24 cellular contexts compared by ENCODE assay signal in genomic region chr13:35600137-35600536, GRCh38.
DNase-seq lines count a peak whose midpoint lies in the region; ATAC-seq, FAIRE-seq and TF ChIP-seq lines count a peak whose summit lies in the region.
"Had no signal": no experiment of that assay in that cellular context is flagged by ENCODE, and none has a peak within 500 bp of the region (broad histone marks: within the 10 kb centered on the region; RNA-seq: fewer than 3 reads in every experiment).

No MANE protein-coding gene starts in this region.

- H3K9ac ChIP-seq in IMR-90 (ENCODE audit: low read depth, low read length) = no peak overlapping the region

- H2BK120ac ChIP-seq in IMR-90 (ENCODE audit: low read depth, low read length) = no peak overlapping the region

- no peaks in the 10 kb centered on the region for H3K9me3 Mint-ChIP-seq in nephron
- H3K9me3 Mint-ChIP-seq: activated CD4-positive, alpha-beta T cell treated with anti-CD3 and anti-CD28 coated beads, Interleukin-2, amount 10 ng/mL, durations not matched to agents 24 days and 14 days; naive B cell had no signal

- no peak overlapping the region for H4K5ac ChIP-seq in IMR-90 (ENCODE audit: low read depth, low read length)

- ATAC-seq in IMR-90 (ENCODE audit: low read depth) (peak; percentile 35; the same call in 1 of the 2 replicates), GM18511 (IDR thresholded peaks at IDR 0.05; ENCODE audit: unreplicated experiment) (no peak)

- H3K4me3 ChIP-seq in AG10803 (ENCODE audit: low read length) (no peak overlapping the region), IMR-90 (ENCODE audit: insufficient read depth, low read depth, low read length) (no peak overlapping the region)
- H3K4me3 ChIP-seq: adrenal gland, cardiac muscle cell, heart left ventricle, SK-N-MC, upper lobe of left lung had no signal

- peak overlapping the region in 1 of 3 experiments; percentile 35 for H3K4me3 Mint-ChIP-seq in nephron
- H3K4me3 Mint-ChIP-seq: activated CD4-positive, alpha-beta T cell treated with anti-CD3 and anti-CD28 coated beads, Interleukin-2, amount 10 ng/mL, durations not matched to agents 24 days and 14 days; naive B cell had no signal

- peaks cover 5% of the 10 kb centered on the region; the same call in 1 of the 2 replicates for H3K4me1 ChIP-seq in IMR-90 (ENCODE audit: control insufficient read depth, insufficient read depth, low read length)
- H3K4me1 ChIP-seq: adrenal gland, upper lobe of left lung had no signal

- WGBS in IMR-90 (ENCODE audit: extremely low coverage in 2 of 2, insufficient read length in 1 of 2), 2 experiments = no CpG with 5 or more reads among the region's 3 CpGs

- no peak overlapping the region for H2AFZ ChIP-seq in IMR-90 (replicated peaks; ENCODE audit: low read length, poor library complexity)

- H3K27ac Mint-ChIP-seq in nephron = peak overlapping the region in 2 of 3 experiments; percentile 14 to 33
- H3K27ac Mint-ChIP-seq: activated CD4-positive, alpha-beta T cell treated with anti-CD3 and anti-CD28 coated beads, Interleukin-2, amount 10 ng/mL, durations not matched to agents 24 days and 14 days; naive B cell had no signal

- no peak overlapping the region for H2AK9ac ChIP-seq in IMR-90 (replicated peaks; ENCODE audit: low read depth, low read length, poor library complexity)

- H3K56ac ChIP-seq in IMR-90 (ENCODE audit: extremely low read depth, insufficient read depth, low read length) = no peak overlapping the region

- H3K23ac ChIP-seq in IMR-90 (ENCODE audit: low read depth, low read length) = no peak overlapping the region

- intact Hi-C loops in IMR-90 (cut with micrococcal nuclease) = no loop called here

- no peak overlapping the region for H4K8ac ChIP-seq in IMR-90 (ENCODE audit: low read depth in 2 of 2, low read length in 2 of 2)

- TF ChIP-seq RAD21 in IMR-90 (IDR thresholded peaks at IDR 0.05; ENCODE audit: low read length) = no peak

- in situ Hi-C loops in IMR-90 (cut with MboI; ENCODE audit: low sequenced_read_pairs) = no loop called here

- H3K27ac ChIP-seq in IMR-90 (ENCODE audit: insufficient read depth, low read length) = no peak overlapping the region
- H3K27ac ChIP-seq: adrenal gland, RWPE1, SK-N-MC, upper lobe of left lung had no signal

- TF ChIP-seq CTCF in AG10803 (conservative IDR thresholded peaks at IDR 0.05; ENCODE audit: low read length) (no peak), IMR-90 (conservative IDR thresholded peaks at IDR 0.05; ENCODE audit: low read depth, low read length) (no peak), nephron (IDR thresholded peaks at IDR 0.05; ENCODE audit: unreplicated experiment in 3 of 3) (no peak)

- no peak overlapping the region for H3K18ac ChIP-seq in IMR-90 (ENCODE audit: low read depth, low read length)

- no peaks in the 10 kb centered on the region for H4K20me1 ChIP-seq in IMR-90 (ENCODE audit: insufficient read depth, low read length)

- no peaks in the 10 kb centered on the region for H3K27me3 ChIP-seq in IMR-90 (ENCODE audit: control insufficient read depth, insufficient read depth, low read length)
- H3K27me3 ChIP-seq: adrenal gland, cardiac muscle cell, heart left ventricle, upper lobe of left lung had no signal

- POLR2A ChIA-PET in IMR-90 (lab: Charles Lee; ENCODE audit: unreplicated experiment) = no interaction called here

- no peaks in the 10 kb centered on the region for H3K9me1 ChIP-seq in IMR-90 (ENCODE audit: insufficient read depth, low read length)

- dilution Hi-C loops in IMR-90 (cut with HindIII; ENCODE audit: low sequenced_read_pairs, unreplicated experiment) = no loop called here

- H4K91ac ChIP-seq in IMR-90 (ENCODE audit: insufficient read depth, low read depth, low read length) = no peak overlapping the region

- H3K14ac ChIP-seq in IMR-90 (replicated peaks; ENCODE audit: low read depth, low read length) = no peak overlapping the region

- H3K4me2 ChIP-seq in IMR-90 (ENCODE audit: low read depth, low read length) = no peak overlapping the region

- H3K4ac ChIP-seq in IMR-90 (ENCODE audit: low read depth, low read length) = no peak overlapping the region

- peaks cover 68% of the 10 kb centered on the region for H3K4me1 Mint-ChIP-seq in nephron
- H3K4me1 Mint-ChIP-seq: activated CD4-positive, alpha-beta T cell treated with anti-CD3 and anti-CD28 coated beads, Interleukin-2, amount 10 ng/mL, durations not matched to agents 24 days and 14 days; naive B cell had no signal

- H2BK15ac ChIP-seq in IMR-90 (ENCODE audit: low read depth, low read length) = no peak overlapping the region

- no peak overlapping the region for H2AK5ac ChIP-seq in IMR-90 (ENCODE audit: low read depth, low read length)

- H2BK20ac ChIP-seq in IMR-90 (ENCODE audit: low read depth, low read length) = no peak overlapping the region

- FAIRE-seq in RCC 7860 (lab: Jason Lieb, UNC) = no peak

- no TSS peak for BruUV-seq in IMR-90 (replicated peaks; lab: Mats Ljungman, UMichigan)

- TF ChIP-seq POLR2A in IMR-90 (IDR thresholded peaks at IDR 0.05; ENCODE audit: low read depth, low read length) = no peak

- H2BK5ac ChIP-seq in IMR-90 (ENCODE audit: low read depth, low read length, poor library complexity, severe bottlenecking) = no peak overlapping the region

- DNase-seq in AG10803 (ENCODE audit: low read depth) = peak; percentile 76
- peak; percentile 9 for DNase-seq in IMR-90
- DNase-seq in dedifferentiated amniotic fluid mesenchymal stem cell (ENCODE audit: extremely low spot score) = peak; percentile 78
- no peak for DNase-seq in RCC 7860 (ENCODE audit: low spot score)
- DNase-seq in NCI-H774 (lab: John Stamatoyannopoulos, UW) = no peak
- DNase-seq in activated CD8-positive, alpha-beta memory T cell treated with anti-CD3 and anti-CD28 coated beads, Interleukin-2, amount 50 U/mL, for 48 hours = no peak
- DNase-seq: activated CD4-positive, alpha-beta T cell treated with anti-CD3 and anti-CD28 coated beads, Interleukin-2, amount 10 ng/mL, durations not matched to agents 24 days and 14 days; activated naive CD4-positive, alpha-beta T cell; activated T-cell treated with anti-CD3 and anti-CD28 coated beads, Interleukin-2, amount 50 U/mL, for 48 hours; adrenal gland; C1 segment of cervical spinal cord; GOT3; heart left ventricle; naive B cell; NCI-H187 treated with DMSO at 0.1 percent for 48 hours; NCI-H526 treated with DMSO at 0.1 percent for 48 hours; nucleus accumbens; T-helper 2 cell; upper lobe of left lung had no signal

- H3K27me3 Mint-ChIP-seq in nephron (ENCODE audit: low read depth) = no peaks in the 10 kb centered on the region
- H3K27me3 Mint-ChIP-seq: activated CD4-positive, alpha-beta T cell treated with anti-CD3 and anti-CD28 coated beads, Interleukin-2, amount 10 ng/mL, durations not matched to agents 24 days and 14 days; naive B cell had no signal

- no peaks in the 10 kb centered on the region for H3K36me3 ChIP-seq in IMR-90 (ENCODE audit: control insufficient read depth, insufficient read depth, low read length)
- H3K36me3 ChIP-seq: adrenal gland, cardiac muscle cell, heart left ventricle, upper lobe of left lung had no signal

- H3K79me1 ChIP-seq in IMR-90 (ENCODE audit: low read depth in 1 of 2, low read length in 2 of 2) = no peaks in the 10 kb centered on the region

- H3K9me3 ChIP-seq in IMR-90 (ENCODE audit: control insufficient read depth, insufficient read depth, low read length) = no peaks in the 10 kb centered on the region
- H3K9me3 ChIP-seq: adrenal gland, heart left ventricle, upper lobe of left lung had no signal

- CTCF ChIA-PET in IMR-90 (lab: Yijun Ruan, JAX) = no interaction called here

- H3K36me3 Mint-ChIP-seq in nephron (ENCODE audit: low read depth) = no peaks in the 10 kb centered on the region
- H3K36me3 Mint-ChIP-seq: naive B cell had no signal

TF ChIP-seq in IMR-90, 13 proteins besides CTCF, POLR2A, EP300 and RAD21:
- TF ChIP-seq MAZ (IDR thresholded peaks at IDR 0.05; ENCODE audit: borderline replicate concordance, low read depth, low read length) (no peak), BHLHE40 (IDR thresholded peaks at IDR 0.05; ENCODE audit: low read depth, low read length) (no peak), RFX5 (IDR thresholded peaks at IDR 0.05; ENCODE audit: low read depth, low read length) (no peak)

Comparison
In these comparisons a context has a peak if more than half of its experiments do, and no peak if none do; other contexts are left out.
1. DNase-seq: peak in AG10803 (single experiment), IMR-90 (single experiment) and dedifferentiated amniotic fluid mesenchymal stem cell (single experiment); none in RCC 7860 (single experiment), NCI-H774 (single experiment) and activated CD8-positive, alpha-beta memory T cell treated with anti-CD3 and anti-CD28 coated beads, Interleukin-2, amount 50 U/mL, for 48 hours (single experiment).